In genomic region chr21:34603002-34603709, GRCh38 we compare ENCODE assay signal across 1 cellular context.
A peak's percentile ranks its signal among the peaks of the same experiment; 100 is the strongest.
TF ChIP-seq lines count a peak whose summit lies in the region.

No MANE protein-coding gene starts in this region.

TF ChIP-seq in K562, 482 proteins besides CTCF, POLR2A, EP300 and RAD21 (continued from another document):
- no peak for TF ChIP-seq ZBTB49 (CRISPR knock-in tag; IDR thresholded peaks at IDR 0.05; ENCODE audit: borderline replicate concordance)
- TF ChIP-seq UBTF (IDR thresholded peaks at IDR 0.05; ENCODE audit: borderline replicate concordance in 1 of 2, low read depth in 2 of 2, low read length in 2 of 2), result 0 out of 4 replicates have a peak, but pooled peaks of 1 of the 2 experiments have one; percentile 25
- 0 out of 2 replicates have a peak, but pooled peaks have one; percentile 21 for TF ChIP-seq BHLHE40 (IDR thresholded peaks at IDR 0.05; ENCODE audit: low read length)
- 0 out of 2 replicates have a peak, but pooled peaks have one; percentile 34 for TF ChIP-seq GABPB1 (CRISPR knock-in tag; IDR thresholded peaks at IDR 0.05)
- TF ChIP-seq E4F1 (CRISPR knock-in tag; IDR thresholded peaks at IDR 0.05; ENCODE audit: borderline replicate concordance), result no peak
- 0 out of 2 replicates have a peak, but pooled peaks have one; percentile 35 for TF ChIP-seq SP1 (CRISPR knock-in tag; IDR thresholded peaks at IDR 0.05)
- TF ChIP-seq CTCFL (IDR thresholded peaks at IDR 0.05; ENCODE audit: borderline replicate concordance, insufficient read depth, low read depth, low read length, poor library complexity, severe bottlenecking), result peak; percentile 44
- 0 out of 4 replicates have a peak, but pooled peaks of 1 of the 2 experiments have one; percentile 45 for TF ChIP-seq MAZ (CRISPR knock-in tag; conservative IDR thresholded peaks at IDR 0.05 in 1 of 2, IDR thresholded peaks at IDR 0.05 in 1 of 2)
- TF ChIP-seq JUND (IDR thresholded peaks at IDR 0.05; ENCODE audit: borderline replicate concordance, low read depth, low read length), result 0 out of 2 replicates have a peak, but pooled peaks have one; percentile 39
- no peak for TF ChIP-seq JUND (tag; IDR thresholded peaks at IDR 0.05; ENCODE audit: borderline replicate concordance, low read depth, low read length)
- TF ChIP-seq CEBPG (CRISPR knock-in tag; IDR thresholded peaks at IDR 0.05), result no peak
- TF ChIP-seq CEBPG (tag; conservative IDR thresholded peaks at IDR 0.05 in 1 of 2, IDR thresholded peaks at IDR 0.05 in 1 of 2), result 0 out of 4 replicates have a peak, but pooled peaks of 1 of the 2 experiments have one; percentile 13
- TF ChIP-seq KLF16 (IDR thresholded peaks at IDR 0.05), result 0 out of 2 replicates have a peak, but pooled peaks have one; percentile 11
